ENCODE assay signal across 22 cellular contexts in genomic region chr9:6443661-6444060, GRCh38. TPM values are rescaled to one million over a fixed set of nuclear protein-coding genes. Genes with fewer than 3 reads are reported as not detected.
A peak's percentile ranks its signal among the peaks of the same experiment; 100 is the strongest.
DNase-seq lines count a peak whose midpoint lies in the region; ATAC-seq and TF ChIP-seq lines count a peak whose summit lies in the region.
"Had no signal": no experiment of that assay in that cellular context is flagged by ENCODE, and none has a peak within 500 bp of the region (broad histone marks: within the 10 kb centered on the region; RNA-seq: fewer than 3 reads in every experiment).

No MANE protein-coding gene starts in this region.

- no peaks in the 10 kb centered on the region for H3K9me3 Mint-ChIP-seq in memory B cell
- H3K9me3 Mint-ChIP-seq: activated naive CD8-positive, alpha-beta T cell treated with anti-CD3 and anti-CD28 coated beads, Interleukin-2, amount 10 ng/mL, durations not matched to agents 7 days and 5 days; stimulated activated effector memory CD8-positive, alpha-beta T cell treated with anti-CD3 and anti-CD28 coated beads, Interleukin-12 subunit alpha, Interleukin-12 subunit beta, amount 100 ng/mL, for 72 hours; T-cell had no signal

- TF ChIP-seq CTCF in BE2C (IDR thresholded peaks at IDR 0.05; ENCODE audit: low read depth, low read length), result no peak

- ATAC-seq in T-helper 17 cell (no peak), memory B cell (ENCODE audit: low read depth) (no peak)
- ATAC-seq: heart left ventricle; HepG2; left colon; stimulated activated effector memory CD8-positive, alpha-beta T cell treated with anti-CD3 and anti-CD28 coated beads, Interleukin-12 subunit alpha, Interleukin-12 subunit beta, amount 100 ng/mL, for 72 hours; T-cell had no signal

- H3K9me3 ChIP-seq in T-helper 17 cell (ENCODE audit: control insufficient read depth, low read length, poor library complexity, severe bottlenecking) (no peaks in the 10 kb centered on the region), BE2C (no peaks in the 10 kb centered on the region)
- H3K9me3 ChIP-seq: BLaER1, heart left ventricle, ovary had no signal

- no peaks in the 10 kb centered on the region for H3K27me3 ChIP-seq in BE2C
- H3K27me3 ChIP-seq: BLaER1, heart left ventricle, ovary had no signal

- H3K4me3 ChIP-seq in BE2C (ENCODE audit: low read depth, low read length), result no peak overlapping the region
- H3K4me3 ChIP-seq: BLaER1, heart left ventricle, ovary had no signal

- H3K4me3 Mint-ChIP-seq in T-helper 17 cell, result no peak overlapping the region
- no peak overlapping the region for H3K4me3 Mint-ChIP-seq in memory B cell
- H3K4me3 Mint-ChIP-seq: activated naive CD8-positive, alpha-beta T cell treated with anti-CD3 and anti-CD28 coated beads, Interleukin-2, amount 10 ng/mL, durations not matched to agents 7 days and 5 days; stimulated activated effector memory CD8-positive, alpha-beta T cell treated with anti-CD3 and anti-CD28 coated beads, Interleukin-12 subunit alpha, Interleukin-12 subunit beta, amount 100 ng/mL, for 72 hours; T-cell had no signal

- H3K4me1 Mint-ChIP-seq in T-helper 17 cell (peaks cover 45% of the 10 kb centered on the region), memory B cell (peaks cover 28% of the 10 kb centered on the region)

- H3K27ac Mint-ChIP-seq in T-helper 17 cell, result peak overlapping the region; percentile 59
- peak overlapping the region; percentile 45 for H3K27ac Mint-ChIP-seq in memory B cell
- H3K27ac Mint-ChIP-seq: activated naive CD8-positive, alpha-beta T cell treated with anti-CD3 and anti-CD28 coated beads, Interleukin-2, amount 10 ng/mL, durations not matched to agents 7 days and 5 days; stimulated activated effector memory CD8-positive, alpha-beta T cell treated with anti-CD3 and anti-CD28 coated beads, Interleukin-12 subunit alpha, Interleukin-12 subunit beta, amount 100 ng/mL, for 72 hours had no signal

- H3K36me3 Mint-ChIP-seq in T-helper 17 cell (ENCODE audit: low read depth), result no peaks in the 10 kb centered on the region
- H3K36me3 Mint-ChIP-seq in memory B cell, result peaks cover 11% of the 10 kb centered on the region

- H3K36me3 ChIP-seq in BE2C, result peaks cover 4% of the 10 kb centered on the region
- H3K36me3 ChIP-seq: ovary had no signal

- DNase-seq in AG08395 (ENCODE audit: low spot score) (peak; percentile 20), AG20443 (ENCODE audit: low spot score) (peak; percentile 18), T-helper 17 cell (no peak), memory B cell (ENCODE audit: low spot score in 2 of 2) (no peak), HuH-7.5 (ENCODE audit: low spot score) (no peak), BE2C (no peak), hippocampal formation (lab: John Stamatoyannopoulos, UW) (no peak)
- DNase-seq: activated naive CD8-positive, alpha-beta T cell treated with anti-CD3 and anti-CD28 coated beads, Interleukin-2, amount 10 ng/mL, durations not matched to agents 7 days and 5 days; Calu3; EL; foreskin fibroblast; heart left ventricle; left colon; mesenchymal stem cell; NCI-H187; NCI-H524 treated with DMSO at 0.1 percent for 48 hours; ovary; stimulated activated CD4-positive, alpha-beta T cell treated with anti-CD3 and anti-CD28 coated beads, Interleukin-2, amount 100 ng/mL, for 48 hours; T-cell had no signal

- no peaks in the 10 kb centered on the region for H3K4me1 ChIP-seq in BE2C

- no peaks in the 10 kb centered on the region for H3K27me3 Mint-ChIP-seq in T-helper 17 cell
- no peaks in the 10 kb centered on the region for H3K27me3 Mint-ChIP-seq in memory B cell
- H3K27me3 Mint-ChIP-seq: activated naive CD8-positive, alpha-beta T cell treated with anti-CD3 and anti-CD28 coated beads, Interleukin-2, amount 10 ng/mL, durations not matched to agents 7 days and 5 days; T-cell had no signal

RNA-seq across cellular contexts. Expression of gene UHRF2, which starts 30.7 kb away (rescaled TPM):
- 100 to 1,000 TPM; 120 to 136 TPM for total RNA-seq in T-helper 17 cell
- 15.4 TPM for polyA plus RNA-seq in BE2C (2012; ENCODE audit: insufficient read depth, insufficient read length, low read depth)

Comparison
In these comparisons a context has a peak if more than half of its experiments do, and no peak if none do; other contexts are left out.
1. DNase-seq: peak in AG08395 (single experiment) and AG20443 (single experiment); none in T-helper 17 cell (0 of 3), memory B cell (0 of 2), HuH-7.5 (single experiment), BE2C (single experiment) and hippocampal formation (0 of 2).